Comparison of ENCODE assay signal across 21 cellular contexts in the genomic region with DNA sequence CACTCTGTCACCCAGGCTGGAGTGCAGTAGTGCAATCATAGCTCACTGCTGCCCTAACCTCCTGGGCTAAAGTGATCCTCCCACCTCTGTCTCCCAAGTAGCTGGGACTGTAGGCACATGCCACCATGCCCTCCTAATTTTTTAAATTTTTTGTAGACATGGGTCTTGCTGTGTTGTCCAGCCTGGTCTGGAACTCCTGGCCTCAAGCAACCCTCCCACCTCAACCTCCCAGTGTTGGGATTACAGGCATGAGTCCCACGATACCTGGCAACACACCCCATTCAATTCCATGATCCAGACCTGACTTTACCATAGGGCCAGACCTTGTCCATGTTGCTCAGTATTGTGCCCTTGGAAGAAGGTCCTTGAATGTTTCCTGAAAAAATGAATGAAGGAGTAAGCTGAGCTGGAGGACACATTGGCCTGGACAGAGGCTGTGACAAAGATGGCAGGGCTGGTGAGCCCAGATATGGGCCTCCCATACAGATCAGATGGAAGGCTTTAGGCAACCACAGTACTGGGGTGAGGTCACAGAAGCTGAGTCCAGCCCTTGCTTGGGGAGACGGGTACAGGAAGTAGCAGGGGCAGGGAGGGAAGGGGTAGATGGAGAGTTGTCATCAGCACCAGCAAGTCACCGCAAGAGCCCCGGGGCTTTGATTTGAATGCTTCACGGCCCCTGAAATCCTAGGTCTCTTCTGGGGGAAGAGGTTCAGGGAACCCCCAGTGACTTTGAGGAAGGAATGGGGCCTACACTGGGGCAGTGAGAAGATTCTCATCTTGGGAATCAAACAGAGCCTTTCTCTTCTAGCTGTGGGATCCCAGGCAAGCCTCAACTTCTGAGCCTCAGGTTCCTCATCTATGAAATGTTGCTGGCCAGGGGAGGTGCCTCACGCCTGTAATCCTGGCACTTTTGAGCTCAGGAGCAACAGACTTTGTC. TPM values are rescaled to one million over a fixed set of nuclear protein-coding genes. Genes with fewer than 3 reads are reported as not detected.
DNase-seq lines count a peak whose midpoint lies in the region; ATAC-seq and TF ChIP-seq lines count a peak whose summit lies in the region.
"Had no signal": no experiment of that assay in that cellular context is flagged by ENCODE, and none has a peak within 500 bp of the region (broad histone marks: within the 10 kb centered on the region; RNA-seq: fewer than 3 reads in every experiment).

No MANE protein-coding gene starts in this region.

- no peak overlapping the region for H3K4ac ChIP-seq in IMR-90 (ENCODE audit: low read depth, low read length)

- H2AK5ac ChIP-seq in IMR-90 (ENCODE audit: low read depth, low read length) = no peak overlapping the region

- no peak overlapping the region for H2BK15ac ChIP-seq in IMR-90 (ENCODE audit: low read depth, low read length)

- H4K91ac ChIP-seq in IMR-90 (ENCODE audit: insufficient read depth, low read depth, low read length) = no peak overlapping the region

- intact Hi-C loops in activated CD4-positive, alpha-beta memory T cell treated with anti-CD3 and anti-CD28 coated beads for 36 hours (cut with micrococcal nuclease) = no loop called here
- intact Hi-C loops in IMR-90 (cut with micrococcal nuclease) = no loop called here

- POLR2A ChIA-PET in activated CD4-positive, alpha-beta memory T cell treated with anti-CD3 and anti-CD28 coated beads, Interleukin-2, amount 10 ng/mL, durations not matched to agents 7 days and 5 days (lab: Charles Lee) = no interaction called here
- POLR2A ChIA-PET in activated CD4-positive, alpha-beta memory T cell treated with anti-CD3 and anti-CD28 coated beads for 36 hours (lab: Charles Lee) = interaction anchor here (0.6 to 1.0 kb wide), 3 partner anchors 47 to 215 kb away, joined by 3 read pairs; partner anchors contain the start of gene MOB3C
- POLR2A ChIA-PET in IMR-90 (lab: Charles Lee; ENCODE audit: unreplicated experiment) = no interaction called here
- POLR2A ChIA-PET in activated CD8-positive, alpha-beta T cell treated with anti-CD3 and anti-CD28 coated beads, Interleukin-2, amount 10 ng/mL, durations not matched to agents 7 days and 5 days (lab: Charles Lee) = no interaction called here

- no peaks in the 10 kb centered on the region for H3K9me1 ChIP-seq in IMR-90 (ENCODE audit: insufficient read depth, low read length)

- peak overlapping the region; percentile 3 for H2AFZ ChIP-seq in IMR-90 (replicated peaks; ENCODE audit: low read length, poor library complexity)
- no peak overlapping the region for H2AFZ ChIP-seq in osteoblast (ENCODE audit: low read length)

- ATAC-seq in IMR-90 (ENCODE audit: low read depth) = no peak
- no peak for ATAC-seq in activated CD8-positive, alpha-beta T cell treated with anti-CD3 and anti-CD28 coated beads, Interleukin-2, amount 10 ng/mL, durations not matched to agents 7 days and 5 days
- no peak for ATAC-seq in HG03196 (IDR thresholded peaks at IDR 0.05; ENCODE audit: unreplicated experiment)
- ATAC-seq: GM12878 had no signal

- dilution Hi-C loops in IMR-90 (cut with HindIII; ENCODE audit: low sequenced_read_pairs, unreplicated experiment) = no loop called here

- no peak overlapping the region for H2AK9ac ChIP-seq in IMR-90 (replicated peaks; ENCODE audit: low read depth, low read length, poor library complexity)

- H3K9me3 ChIP-seq in IMR-90 (ENCODE audit: control insufficient read depth, insufficient read depth, low read length) = no peaks in the 10 kb centered on the region
- H3K9me3 ChIP-seq in osteoblast (ENCODE audit: low read depth, low read length) = no peaks in the 10 kb centered on the region
- H3K9me3 ChIP-seq: SJSA1 had no signal

- H3K4me1 Mint-ChIP-seq in activated CD4-positive, alpha-beta memory T cell treated with anti-CD3 and anti-CD28 coated beads, Interleukin-2, amount 10 ng/mL, durations not matched to agents 7 days and 5 days = peaks cover 19% of the 10 kb centered on the region
- peaks cover 16% of the 10 kb centered on the region for H3K4me1 Mint-ChIP-seq in activated CD4-positive, alpha-beta memory T cell treated with anti-CD3 and anti-CD28 coated beads for 36 hours (ENCODE audit: low read depth)
- H3K4me1 Mint-ChIP-seq in activated CD8-positive, alpha-beta T cell treated with anti-CD3 and anti-CD28 coated beads, Interleukin-2, amount 10 ng/mL, durations not matched to agents 7 days and 5 days (ENCODE audit: low read depth) = peaks cover 6% of the 10 kb centered on the region

- H2BK120ac ChIP-seq in IMR-90 (ENCODE audit: low read depth, low read length) = no peak overlapping the region

- no peak overlapping the region for H3K27ac ChIP-seq in IMR-90 (ENCODE audit: insufficient read depth, low read length)
- no peak overlapping the region for H3K27ac ChIP-seq in osteoblast (ENCODE audit: low read depth, low read length)
- H3K27ac ChIP-seq: HL-60, SJSA1 had no signal

- in situ Hi-C loops in IMR-90 (cut with MboI; ENCODE audit: low sequenced_read_pairs) = loop anchor here (5.0 kb wide), 1 partner anchor 78 kb away; no protein-coding TSS in a partner anchor

- H3K36me3 ChIP-seq in IMR-90 (ENCODE audit: control insufficient read depth, insufficient read depth, low read length) (no peaks in the 10 kb centered on the region), osteoblast (ENCODE audit: insufficient read depth, low read length) (no peaks in the 10 kb centered on the region)
- H3K36me3 ChIP-seq: SJSA1 had no signal

- no peak overlapping the region for H2BK20ac ChIP-seq in IMR-90 (ENCODE audit: low read depth, low read length)

- peak; percentile 25 for DNase-seq in activated CD4-positive, alpha-beta memory T cell treated with anti-CD3 and anti-CD28 coated beads, Interleukin-2, amount 10 ng/mL, durations not matched to agents 7 days and 5 days
- DNase-seq in activated CD4-positive, alpha-beta memory T cell treated with anti-CD3 and anti-CD28 coated beads for 36 hours = no peak
- no peak for DNase-seq in IMR-90
- DNase-seq in activated CD8-positive, alpha-beta T cell treated with anti-CD3 and anti-CD28 coated beads, Interleukin-2, amount 10 ng/mL, durations not matched to agents 7 days and 5 days = peak; percentile 27
- DNase-seq in osteoblast (ENCODE audit: insufficient read length, low spot score, missing footprints) = peak; percentile 84
- DNase-seq in stimulated activated naive CD4-positive, alpha-beta T cell (lab: John Stamatoyannopoulos, UW) = no peak
- no peak for DNase-seq in T-helper 2 cell
- DNase-seq: COR-L47, KG1, NCI-H1105 treated with DMSO at 0.1 percent for 48 hours, NCI-H187 treated with DMSO at 0.1 percent for 48 hours, NCI-H2171, NCI-H82 had no signal

- H3K4me1 ChIP-seq in IMR-90 (ENCODE audit: control insufficient read depth, insufficient read depth, low read length) (no peaks in the 10 kb centered on the region; the same call in 1 of the 2 replicates), osteoblast (ENCODE audit: insufficient read depth, low read length) (no peaks in the 10 kb centered on the region)
- H3K4me1 ChIP-seq: SJSA1 had no signal

- peaks cover 93% of the 10 kb centered on the region for H3K27me3 ChIP-seq in IMR-90 (ENCODE audit: control insufficient read depth, insufficient read depth, low read length)
- peaks cover 51% of the 10 kb centered on the region for H3K27me3 ChIP-seq in osteoblast (ENCODE audit: insufficient read depth, low read length)

- no peak overlapping the region for H3K18ac ChIP-seq in IMR-90 (ENCODE audit: low read depth, low read length)

- no peak overlapping the region for H4K5ac ChIP-seq in IMR-90 (ENCODE audit: low read depth, low read length)

- peaks cover 76% of the 10 kb centered on the region for H3K27me3 Mint-ChIP-seq in activated CD4-positive, alpha-beta memory T cell treated with anti-CD3 and anti-CD28 coated beads, Interleukin-2, amount 10 ng/mL, durations not matched to agents 7 days and 5 days
- H3K27me3 Mint-ChIP-seq in activated CD4-positive, alpha-beta memory T cell treated with anti-CD3 and anti-CD28 coated beads for 36 hours = peaks cover 51% of the 10 kb centered on the region
- peaks cover 64% of the 10 kb centered on the region for H3K27me3 Mint-ChIP-seq in activated CD8-positive, alpha-beta T cell treated with anti-CD3 and anti-CD28 coated beads, Interleukin-2, amount 10 ng/mL, durations not matched to agents 7 days and 5 days (ENCODE audit: low read depth)

- no peak overlapping the region for H4K8ac ChIP-seq in IMR-90 (ENCODE audit: low read depth in 2 of 2, low read length in 2 of 2)

- WGBS in IMR-90 (ENCODE audit: extremely low coverage in 2 of 2, insufficient read length in 1 of 2), 2 experiments = 20% methylated on average over 2 of the region's 6 CpGs; no CpG with 5 or more reads in 1 of the 2 experiments

- no TSS peak for BruUV-seq in IMR-90 (replicated peaks; lab: Mats Ljungman, UMichigan)

- no peak overlapping the region for H2BK5ac ChIP-seq in IMR-90 (ENCODE audit: low read depth, low read length, poor library complexity, severe bottlenecking)

- H3K9me3 Mint-ChIP-seq in activated CD4-positive, alpha-beta memory T cell treated with anti-CD3 and anti-CD28 coated beads, Interleukin-2, amount 10 ng/mL, durations not matched to agents 7 days and 5 days = no peaks in the 10 kb centered on the region
- no peaks in the 10 kb centered on the region for H3K9me3 Mint-ChIP-seq in activated CD4-positive, alpha-beta memory T cell treated with anti-CD3 and anti-CD28 coated beads for 36 hours
- no peaks in the 10 kb centered on the region for H3K9me3 Mint-ChIP-seq in activated CD8-positive, alpha-beta T cell treated with anti-CD3 and anti-CD28 coated beads, Interleukin-2, amount 10 ng/mL, durations not matched to agents 7 days and 5 days (ENCODE audit: insufficient read depth)

- TF ChIP-seq POLR2A in IMR-90 (IDR thresholded peaks at IDR 0.05; ENCODE audit: low read depth, low read length) = no peak

- no peaks in the 10 kb centered on the region for H3K79me2 ChIP-seq in osteoblast (ENCODE audit: insufficient read depth, low read length)

- H3K56ac ChIP-seq in IMR-90 (ENCODE audit: extremely low read depth, insufficient read depth, low read length) = no peak overlapping the region

- no peak overlapping the region for H3K4me3 ChIP-seq in IMR-90 (ENCODE audit: insufficient read depth, low read depth, low read length)
- no peak overlapping the region for H3K4me3 ChIP-seq in osteoblast (ENCODE audit: insufficient read depth, low read length)
- H3K4me3 ChIP-seq: GM12878, SJSA1 had no signal

- H4K20me1 ChIP-seq in IMR-90 (ENCODE audit: insufficient read depth, low read length) (no peaks in the 10 kb centered on the region), osteoblast (ENCODE audit: insufficient read depth, low read length) (peaks cover 5% of the 10 kb centered on the region)

- H3K4me2 ChIP-seq in IMR-90 (ENCODE audit: low read depth, low read length) = no peak overlapping the region
- H3K4me2 ChIP-seq in osteoblast (ENCODE audit: insufficient read depth, low read length) = no peak overlapping the region

- no peaks in the 10 kb centered on the region for H3K36me3 Mint-ChIP-seq in activated CD4-positive, alpha-beta memory T cell treated with anti-CD3 and anti-CD28 coated beads, Interleukin-2, amount 10 ng/mL, durations not matched to agents 7 days and 5 days (ENCODE audit: low read depth)
- H3K36me3 Mint-ChIP-seq in activated CD4-positive, alpha-beta memory T cell treated with anti-CD3 and anti-CD28 coated beads for 36 hours = no peaks in the 10 kb centered on the region
- H3K36me3 Mint-ChIP-seq in activated CD8-positive, alpha-beta T cell treated with anti-CD3 and anti-CD28 coated beads, Interleukin-2, amount 10 ng/mL, durations not matched to agents 7 days and 5 days (ENCODE audit: low read depth) = no peaks in the 10 kb centered on the region

- CTCF ChIA-PET in activated CD4-positive, alpha-beta memory T cell treated with anti-CD3 and anti-CD28 coated beads, Interleukin-2, amount 10 ng/mL, durations not matched to agents 7 days and 5 days (lab: Charles Lee) = interaction anchor here (0.6 to 2.1 kb wide), 8 partner anchors 7 to 912 kb away, joined by 3 to 11 read pairs (median 4); no protein-coding TSS in a partner anchor
- CTCF ChIA-PET in activated CD4-positive, alpha-beta memory T cell treated with anti-CD3 and anti-CD28 coated beads for 36 hours (lab: Charles Lee) = interaction anchor here (1.0 to 10.0 kb wide), 4 partner anchors 11 to 96 kb away, joined by 3 to 250 read pairs (median 7); a partner anchor contains a TSS
- CTCF ChIA-PET in IMR-90 (lab: Yijun Ruan, JAX) = no interaction called here
- CTCF ChIA-PET in activated CD8-positive, alpha-beta T cell treated with anti-CD3 and anti-CD28 coated beads, Interleukin-2, amount 10 ng/mL, durations not matched to agents 7 days and 5 days (lab: Charles Lee) = interaction anchor here (1.1 to 10.1 kb wide), 2 partner anchors 10 to 79 kb away, joined by 3 to 154 read pairs; no protein-coding TSS in a partner anchor

- no peaks in the 10 kb centered on the region for H3K79me1 ChIP-seq in IMR-90 (ENCODE audit: low read depth in 1 of 2, low read length in 2 of 2)

- H3K4me3 Mint-ChIP-seq in activated CD4-positive, alpha-beta memory T cell treated with anti-CD3 and anti-CD28 coated beads, Interleukin-2, amount 10 ng/mL, durations not matched to agents 7 days and 5 days = no peak overlapping the region
- no peak overlapping the region for H3K4me3 Mint-ChIP-seq in activated CD4-positive, alpha-beta memory T cell treated with anti-CD3 and anti-CD28 coated beads for 36 hours
- no peak overlapping the region for H3K4me3 Mint-ChIP-seq in activated CD8-positive, alpha-beta T cell treated with anti-CD3 and anti-CD28 coated beads, Interleukin-2, amount 10 ng/mL, durations not matched to agents 7 days and 5 days

- H3K23ac ChIP-seq in IMR-90 (ENCODE audit: low read depth, low read length) = no peak overlapping the region

- no peak overlapping the region for H3K9ac ChIP-seq in IMR-90 (ENCODE audit: low read depth, low read length)

- TF ChIP-seq RAD21 in IMR-90 (IDR thresholded peaks at IDR 0.05; ENCODE audit: low read length) = no peak

- TF ChIP-seq CTCF in IMR-90 (conservative IDR thresholded peaks at IDR 0.05; ENCODE audit: low read depth, low read length) (no peak), osteoblast (IDR thresholded peaks at IDR 0.05; ENCODE audit: extremely low read depth, low read depth, low read length) (no peak)

- no peak overlapping the region for H3K14ac ChIP-seq in IMR-90 (replicated peaks; ENCODE audit: low read depth, low read length)

- H3K27ac Mint-ChIP-seq in activated CD4-positive, alpha-beta memory T cell treated with anti-CD3 and anti-CD28 coated beads, Interleukin-2, amount 10 ng/mL, durations not matched to agents 7 days and 5 days = no peak overlapping the region
- H3K27ac Mint-ChIP-seq in activated CD4-positive, alpha-beta memory T cell treated with anti-CD3 and anti-CD28 coated beads for 36 hours = no peak overlapping the region
- H3K27ac Mint-ChIP-seq in activated CD8-positive, alpha-beta T cell treated with anti-CD3 and anti-CD28 coated beads, Interleukin-2, amount 10 ng/mL, durations not matched to agents 7 days and 5 days = no peak overlapping the region
- H3K27ac Mint-ChIP-seq: CD14-positive monocyte had no signal

RNA-seq across cellular contexts. Expression of gene DMBX1, which starts 40.1 kb away (rescaled TPM):
- under 1 TPM; 0.30 to 0.38 TPM for total RNA-seq in activated CD4-positive, alpha-beta memory T cell treated with anti-CD3 and anti-CD28 coated beads, Interleukin-2, amount 10 ng/mL, durations not matched to agents 7 days and 5 days
- under 1 TPM; 0.10 to 0.12 TPM for total RNA-seq in activated CD4-positive, alpha-beta memory T cell treated with anti-CD3 and anti-CD28 coated beads for 36 hours
- not detected in 2 replicates for total RNA-seq in IMR-90 (2012; rRNA removed)
- polyA plus RNA-seq in IMR-90 (2012; rRNA removed) = not detected in 2 replicates
- not detected in 2 replicates for polyA plus RNA-seq in IMR-90 (2012; cell fraction: cytosol; rRNA removed)
- polyA plus RNA-seq in IMR-90 (2012; cell fraction: nucleus; rRNA removed; ENCODE audit: low replicate concordance) = not detected in 2 replicates
- total RNA-seq in activated CD8-positive, alpha-beta T cell treated with anti-CD3 and anti-CD28 coated beads, Interleukin-2, amount 10 ng/mL, durations not matched to agents 7 days and 5 days = under 1 TPM in 1 of 2 experiments, not detected in 1; 0.08 TPM
- not detected in 2 replicates for total RNA-seq in osteoblast
- total RNA-seq: GM12878, M059J, NCI-H460, SJSA1 had no signal
- polyA plus RNA-seq: CD14-positive monocyte had no signal

RNA-seq across cellular contexts. Expression of gene FAAH, which starts 55.4 kb away (rescaled TPM):
- 1 to 10 TPM; 4.0 to 4.3 TPM for total RNA-seq in activated CD4-positive, alpha-beta memory T cell treated with anti-CD3 and anti-CD28 coated beads, Interleukin-2, amount 10 ng/mL, durations not matched to agents 7 days and 5 days
- total RNA-seq in activated CD4-positive, alpha-beta memory T cell treated with anti-CD3 and anti-CD28 coated beads for 36 hours = 1 to 10 TPM; 4.4 to 5.3 TPM
- total RNA-seq in IMR-90 (2012; rRNA removed) (under 0.01 TPM in 1 of 2 replicates, not detected in the other), osteoblast (2.4 and 4.0 TPM in 2 replicates)
- polyA plus RNA-seq in IMR-90 (2012; rRNA removed) = 0.19 and 0.29 TPM in 2 replicates
- polyA plus RNA-seq in IMR-90 (2012; cell fraction: cytosol; rRNA removed) = 0.12 and 0.27 TPM in 2 replicates
- polyA plus RNA-seq in IMR-90 (2012; cell fraction: nucleus; rRNA removed; ENCODE audit: low replicate concordance) = 2.3 and 3.0 TPM in 2 replicates
- 1 to 10 TPM; 3.6 to 3.9 TPM for total RNA-seq in activated CD8-positive, alpha-beta T cell treated with anti-CD3 and anti-CD28 coated beads, Interleukin-2, amount 10 ng/mL, durations not matched to agents 7 days and 5 days
- total RNA-seq: G401 had no signal

Comparison
In these comparisons a context has a peak if more than half of its experiments do, and no peak if none do; other contexts are left out.
1. DNase-seq: peak in activated CD4-positive, alpha-beta memory T cell treated with anti-CD3 and anti-CD28 coated beads, Interleukin-2, amount 10 ng/mL, durations not matched to agents 7 days and 5 days (single experiment), activated CD8-positive, alpha-beta T cell treated with anti-CD3 and anti-CD28 coated beads, Interleukin-2, amount 10 ng/mL, durations not matched to agents 7 days and 5 days (single experiment) and osteoblast (single experiment); none in activated CD4-positive, alpha-beta memory T cell treated with anti-CD3 and anti-CD28 coated beads for 36 hours (single experiment), IMR-90 (single experiment), stimulated activated naive CD4-positive, alpha-beta T cell (0 of 6) and T-helper 2 cell (0 of 5).